ENCODE assay signal across 21 cellular contexts in genomic region chr20:21377701-21378100, GRCh38. TPM values are rescaled to one million over a fixed set of nuclear protein-coding genes. Genes with fewer than 3 reads are reported as not detected.
DNase-seq lines count a peak whose midpoint lies in the region; ATAC-seq, FAIRE-seq and TF ChIP-seq lines count a peak whose summit lies in the region.
"Had no signal": no experiment of that assay in that cellular context is flagged by ENCODE, and none has a peak within 500 bp of the region (broad histone marks: within the 10 kb centered on the region; RNA-seq: fewer than 3 reads in every experiment).

No MANE protein-coding gene starts in this region.

- peaks cover 35% of the 10 kb centered on the region for H3K79me2 ChIP-seq in HepG2 (ENCODE audit: insufficient read depth, low read length)
- peaks cover 4% of the 10 kb centered on the region; the same call in 1 of the 2 replicates for H3K79me2 ChIP-seq in H9 (ENCODE audit: insufficient read depth, low read length)
- no peaks in the 10 kb centered on the region for H3K79me2 ChIP-seq in trophoblast cell (ENCODE audit: control insufficient read depth, insufficient read depth, low read length, poor library complexity)

- no peak for TF ChIP-seq RAD21 in HepG2 (CRISPR knock-in tag; IDR thresholded peaks at IDR 0.05)

- H3K23ac ChIP-seq in H9 (ENCODE audit: insufficient read length, low read depth, low read length): no peak overlapping the region
- H3K23ac ChIP-seq in trophoblast cell (ENCODE audit: low read length): no peak overlapping the region

- TF ChIP-seq EP300 in HepG2 (IDR thresholded peaks at IDR 0.05; ENCODE audit: low read depth in 2 of 2, low read length in 2 of 2) (no peak), HepG2 (CRISPR knock-in tag; IDR thresholded peaks at IDR 0.05; ENCODE audit: borderline replicate concordance) (no peak)

- no peaks in the 10 kb centered on the region for H3K27me3 ChIP-seq in HepG2 (ENCODE audit: control insufficient read depth in 1 of 2, insufficient read depth in 2 of 2, low read length in 2 of 2)
- no peaks in the 10 kb centered on the region for H3K27me3 ChIP-seq in right lobe of liver
- no peaks in the 10 kb centered on the region for H3K27me3 ChIP-seq in H9 (ENCODE audit: insufficient read depth, low read length)
- H3K27me3 ChIP-seq in trophoblast cell (ENCODE audit: insufficient read depth, low read length): no peaks in the 10 kb centered on the region
- H3K27me3 ChIP-seq: BLaER1 had no signal

- H3K9me3 ChIP-seq in HepG2 (ENCODE audit: low read length) (no peaks in the 10 kb centered on the region), right lobe of liver (no peaks in the 10 kb centered on the region), H9 (ENCODE audit: control insufficient read depth, low read depth, low read length) (no peaks in the 10 kb centered on the region), trophoblast cell (ENCODE audit: insufficient read depth, low read depth, low read length) (no peaks in the 10 kb centered on the region)
- H3K9me3 ChIP-seq: BLaER1, Caco-2 had no signal

- H3K4me1 Mint-ChIP-seq in H9 (peaks cover 9 to 11% of the 10 kb centered on the region in 2 experiments; a peak in 3 of 4 replicates), endothelial cell (ENCODE audit: unreplicated experiment) (peaks cover 6% of the 10 kb centered on the region)

- H3K9me3 Mint-ChIP-seq in H9: no peaks in the 10 kb centered on the region
- no peaks in the 10 kb centered on the region for H3K9me3 Mint-ChIP-seq in endothelial cell (ENCODE audit: unreplicated experiment)
- H3K9me3 Mint-ChIP-seq: CD4-positive, CD25-positive, alpha-beta regulatory T cell; CD8-positive, alpha-beta T cell had no signal

- DNase-seq in HepG2 (ENCODE audit: low spot score) (no peak), right lobe of liver (no peak), H9 (no peak), endothelial cell (ENCODE audit: low spot score) (no peak), trophoblast cell (no peak), left lobe of liver (ENCODE audit: low spot score) (no peak)
- DNase-seq in stimulated activated CD4-positive, alpha-beta T cell treated with anti-CD3 and anti-CD28 coated beads, Interleukin-2, amount 100 ng/mL, for 48 hours: no peak
- DNase-seq: 8988T; Caco-2; CD4-positive, CD25-positive, alpha-beta regulatory T cell; CD8-positive, alpha-beta T cell; DMS153; DND-41; GDM1; GOT3; HCEC 1CT had no signal

- H2BK120ac ChIP-seq in H9 (ENCODE audit: low read depth, low read length, poor library complexity, severe bottlenecking) (no peak overlapping the region), trophoblast cell (ENCODE audit: insufficient read depth, low read length, poor library complexity) (no peak overlapping the region)

- H3K14ac ChIP-seq in H9 (ENCODE audit: insufficient read depth, low read length) (no peak overlapping the region), trophoblast cell (ENCODE audit: low read length) (no peak overlapping the region)

- peaks cover 20 to 43% of the 10 kb centered on the region in 2 experiments; a peak in 4 of 5 replicates for H3K36me3 ChIP-seq in HepG2 (replicated peaks in 1 of 2; ENCODE audit: control insufficient read depth in 1 of 2, insufficient read depth in 2 of 2, low read length in 2 of 2)
- H3K36me3 ChIP-seq in right lobe of liver: peaks cover 0 to 20% (median 4%) of the 10 kb centered on the region in 4 donors
- peaks cover 4 to 5% of the 10 kb centered on the region in 2 experiments for H3K36me3 ChIP-seq in trophoblast cell (ENCODE audit: control insufficient read depth in 1 of 2, insufficient read depth in 2 of 2, low read length in 2 of 2)

- CTCF ChIA-PET in HepG2 (lab: Yijun Ruan, JAX; ENCODE audit: low intra/inter-chr PET ratio, low total read pairs): no interaction called here

- no peak overlapping the region for H2BK20ac ChIP-seq in H9 (ENCODE audit: low read depth, low read length, poor library complexity, severe bottlenecking)

- POLR2A ChIA-PET in HepG2 (lab: Yijun Ruan, JAX): no interaction called here

- H3K79me1 ChIP-seq in H9 (ENCODE audit: insufficient read depth, low read depth, low read length, poor library complexity, severe bottlenecking) (no peaks in the 10 kb centered on the region), trophoblast cell (ENCODE audit: low read length) (no peaks in the 10 kb centered on the region)

- H4K8ac ChIP-seq in H9 (replicated peaks; ENCODE audit: insufficient read length, low read depth, low read length): no peak overlapping the region
- H4K8ac ChIP-seq in trophoblast cell (ENCODE audit: low read depth, low read length): no peak overlapping the region

- no peak overlapping the region for H4K12ac ChIP-seq in trophoblast cell (ENCODE audit: low read depth, low read length)

- H3K4me1 ChIP-seq in HepG2 (ENCODE audit: insufficient read depth, low read length) (peaks cover 9% of the 10 kb centered on the region), right lobe of liver (peaks cover 0 to 8% (median 4%) of the 10 kb centered on the region in 4 donors), H9 (ENCODE audit: insufficient read depth, low read length) (no peaks in the 10 kb centered on the region), trophoblast cell (ENCODE audit: control insufficient read depth in 1 of 2, insufficient read depth in 2 of 2, low read length in 2 of 2) (peaks cover 3% of the 10 kb centered on the region in 2 experiments)
- H3K4me1 ChIP-seq: BLaER1, Caco-2 had no signal

- H4K20me1 ChIP-seq in HepG2 (ENCODE audit: insufficient read depth, low read length): no peaks in the 10 kb centered on the region; the same call in 1 of the 2 replicates
- no peaks in the 10 kb centered on the region for H4K20me1 ChIP-seq in H9 (ENCODE audit: control insufficient read depth, insufficient read depth, insufficient read length)

- no peak for TF ChIP-seq POLR2A in HepG2 (IDR thresholded peaks at IDR 0.05; ENCODE audit: insufficient read depth in 1 of 2, low read depth in 2 of 2, low read length in 2 of 2)
- no peak for TF ChIP-seq POLR2A in right lobe of liver (IDR thresholded peaks at IDR 0.05)

- H3K18ac ChIP-seq in H9 (ENCODE audit: insufficient read length, low read depth, low read length): no peak overlapping the region
- no peak overlapping the region for H3K18ac ChIP-seq in trophoblast cell (ENCODE audit: low read length)

- H3K4ac ChIP-seq in H9 (ENCODE audit: low read depth, low read length): no peak overlapping the region
- H3K4ac ChIP-seq in trophoblast cell (ENCODE audit: low read depth, low read length): no peak overlapping the region

- no peak overlapping the region for H3K4me3 Mint-ChIP-seq in H9
- H3K4me3 Mint-ChIP-seq in endothelial cell (ENCODE audit: unreplicated experiment): peak overlapping the region; percentile 11
- H3K4me3 Mint-ChIP-seq: CD4-positive, CD25-positive, alpha-beta regulatory T cell; CD8-positive, alpha-beta T cell had no signal

- H2BK12ac ChIP-seq in H9 (ENCODE audit: insufficient read length, low read depth, low read length): no peak overlapping the region
- no peak overlapping the region for H2BK12ac ChIP-seq in trophoblast cell (ENCODE audit: low read length)

- no peak overlapping the region for H3K56ac ChIP-seq in H9 (ENCODE audit: insufficient read length, low read depth, low read length)

- in situ Hi-C loops in HepG2 (cut with HindIII; ENCODE audit: extremely low pct_ligation_motif_present, low pct_unique_long_range_greater_than_20kb): no loop called here

- no peak overlapping the region for H4K91ac ChIP-seq in H9 (ENCODE audit: insufficient read length, low read depth, low read length)
- H4K91ac ChIP-seq in trophoblast cell (ENCODE audit: low read depth, low read length): no peak overlapping the region

- H3K36me3 Mint-ChIP-seq in H9 (ENCODE audit: insufficient read depth in 1 of 3, low read depth in 3 of 3): peaks cover 4 to 32% (median 26%) of the 10 kb centered on the region in 3 experiments; a peak in 6 of 7 replicates
- peaks cover 11% of the 10 kb centered on the region for H3K36me3 Mint-ChIP-seq in endothelial cell (ENCODE audit: low read depth, unreplicated experiment)

- WGBS in HepG2 (ENCODE audit: low lambda C conversion rate): 95% methylated on average over 9 of the region's 9 CpGs
- 96% methylated on average over 3 of the region's 9 CpGs for WGBS in right lobe of liver (ENCODE audit: insufficient coverage, low coverage, low lambda C conversion rate, missing lambda C conversion rate)
- no CpG with 5 or more reads among the region's 9 CpGs for WGBS in H9 (ENCODE audit: extremely low coverage, insufficient read length, low lambda C conversion rate)
- no CpG with 5 or more reads among the region's 9 CpGs for WGBS in trophoblast cell (ENCODE audit: extremely low coverage, insufficient coverage, insufficient read length)

- H2BK15ac ChIP-seq in H9 (ENCODE audit: low read depth, low read length): no peak overlapping the region

- peak overlapping the region in 2 of 3 experiments; percentile 10 to 21; a peak in 3 of 7 replicates for H3K27ac Mint-ChIP-seq in H9
- H3K27ac Mint-ChIP-seq in endothelial cell (ENCODE audit: unreplicated experiment): no peak overlapping the region
- H3K27ac Mint-ChIP-seq: CD8-positive, alpha-beta T cell had no signal

- H3K4me2 ChIP-seq in HepG2 (ENCODE audit: low read depth, low read length) (no peak overlapping the region), H9 (ENCODE audit: insufficient read depth, insufficient read length, low read length) (no peak overlapping the region), trophoblast cell (ENCODE audit: low read length) (peak overlapping the region; percentile 11)
- H3K4me2 ChIP-seq: BLaER1 had no signal

- no peak for ATAC-seq in HepG2
- no peak for ATAC-seq in right lobe of liver
- no peak for ATAC-seq in GM21619 (IDR thresholded peaks at IDR 0.05; ENCODE audit: unreplicated experiment)
- ATAC-seq in left lobe of liver: no peak
- ATAC-seq: CD8-positive, alpha-beta T cell; GM12878 had no signal

- BruUV-seq in HepG2 (replicated peaks; lab: Mats Ljungman, UMichigan): no TSS peak

- FAIRE-seq in HepG2 (lab: Jason Lieb, UNC): no peak
- FAIRE-seq: GM12878, H54 had no signal

- H3K27ac ChIP-seq in HepG2 (ENCODE audit: extremely low read length, insufficient read depth, low read length): no peak overlapping the region
- H3K27ac ChIP-seq in right lobe of liver: no peak overlapping the region
- no peak overlapping the region for H3K27ac ChIP-seq in H9 (ENCODE audit: insufficient read length, low read depth, low read length)
- H3K27ac ChIP-seq in trophoblast cell (ENCODE audit: low read depth, low read length): no peak overlapping the region
- H3K27ac ChIP-seq: BLaER1, C4-2B had no signal

- H2AK5ac ChIP-seq in H9 (ENCODE audit: insufficient read length, low read length) (no peak overlapping the region), trophoblast cell (ENCODE audit: low read length) (no peak overlapping the region)

- H3K9ac ChIP-seq in HepG2 (ENCODE audit: insufficient read depth, low read depth, low read length) (no peak overlapping the region), H9 (ENCODE audit: extremely low read depth, insufficient read length, low read length) (no peak overlapping the region), trophoblast cell (ENCODE audit: low read length) (no peak overlapping the region)
- H3K9ac ChIP-seq: BLaER1 had no signal

- TF ChIP-seq CTCF in HepG2 (CRISPR knock-in tag; IDR thresholded peaks at IDR 0.05) (no peak), right lobe of liver (IDR thresholded peaks at IDR 0.05) (no peak), H9 (conservative IDR thresholded peaks at IDR 0.05) (no peak), endothelial cell (IDR thresholded peaks at IDR 0.05; ENCODE audit: unreplicated experiment) (no peak)

- no peak overlapping the region for H2BK5ac ChIP-seq in H9 (ENCODE audit: insufficient read length, low read length)
- no peak overlapping the region for H2BK5ac ChIP-seq in trophoblast cell (ENCODE audit: low read depth, low read length, poor library complexity)

- no peaks in the 10 kb centered on the region for H3K27me3 Mint-ChIP-seq in H9 (ENCODE audit: low read depth)
- H3K27me3 Mint-ChIP-seq in endothelial cell (ENCODE audit: unreplicated experiment): no peaks in the 10 kb centered on the region
- H3K27me3 Mint-ChIP-seq: CD4-positive, CD25-positive, alpha-beta regulatory T cell had no signal

- H3K4me3 ChIP-seq in HepG2 (replicated peaks in 1 of 3; ENCODE audit: insufficient read depth in 1 of 3, low read depth in 2 of 3, low read length in 3 of 3) (no peak overlapping the region), right lobe of liver (no peak overlapping the region), trophoblast cell (ENCODE audit: low read depth, low read length) (no peak overlapping the region)
- H3K4me3 ChIP-seq: BLaER1, GM12878 had no signal

- H2AFZ ChIP-seq in HepG2 (ENCODE audit: low read length) (no peak overlapping the region), H9 (ENCODE audit: low read length) (no peak overlapping the region), trophoblast cell (ENCODE audit: insufficient read depth, low read length, poor library complexity) (no peak overlapping the region)

- H4K5ac ChIP-seq in H9 (ENCODE audit: insufficient read length, low read depth, low read length): no peak overlapping the region

- no peak overlapping the region for H3T11ph ChIP-seq in H9 (ENCODE audit: low read length)

- H3K23me2 ChIP-seq in H9 (ENCODE audit: insufficient read length, low read depth, low read length, poor library complexity, severe bottlenecking): no peaks in the 10 kb centered on the region

- intact Hi-C loops in HepG2 (cut with micrococcal nuclease; ENCODE audit: unreplicated experiment) (no loop called here), right lobe of liver (cut with DNase I) (no loop called here)

RNA-seq across cellular contexts. Expression of gene NKX2-4, which starts 19.6 kb away (rescaled TPM):
- total RNA-seq in HepG2 (2016; rRNA removed; fragmentation: Illumina TruSeq; extraction: Trizol) (not detected in 2 replicates), right lobe of liver (not detected), H9 (2021) (0.13 and 0.15 TPM in 2 replicates), endothelial cell (ENCODE audit: unreplicated experiment) (not detected), left lobe of liver (not detected)
- not detected in 2 replicates for total RNA-seq in HepG2 (2016; cell fraction: cytosol; rRNA removed; fragmentation: Illumina TruSeq; extraction: Trizol; ENCODE audit: low read depth)
- total RNA-seq in HepG2 (2016; cell fraction: insoluble cytoplasmic fraction; rRNA removed; fragmentation: Illumina TruSeq; extraction: Trizol): not detected in 2 replicates
- not detected in 2 replicates for total RNA-seq in HepG2 (2016; cell fraction: membrane; rRNA removed; fragmentation: Illumina TruSeq; extraction: Trizol)
- not detected in 2 replicates for total RNA-seq in HepG2 (2016; cell fraction: nucleus; rRNA removed; fragmentation: Illumina TruSeq; extraction: Trizol)
- not detected in 2 replicates for polyA plus RNA-seq in HepG2 (2011; rRNA removed)
- not detected in 2 replicates for polyA plus RNA-seq in HepG2 (2011; cell fraction: cytosol; rRNA removed)
- polyA plus RNA-seq in HepG2 (2011; cell fraction: nucleus; rRNA removed): not detected in 2 replicates
- not detected in 2 replicates for polyA plus RNA-seq in HepG2 (2012)
- not detected in 2 replicates for polyA plus RNA-seq in HepG2 (2016; cell fraction: cytosol; fragmentation: Illumina TruSeq; extraction: Trizol; ENCODE audit: low read depth)
- not detected in 2 replicates for polyA plus RNA-seq in HepG2 (2016; cell fraction: insoluble cytoplasmic fraction; fragmentation: Illumina TruSeq; extraction: Trizol; ENCODE audit: low read depth)
- not detected in 2 replicates for polyA plus RNA-seq in HepG2 (2016; cell fraction: membrane; fragmentation: Illumina TruSeq; extraction: Trizol; ENCODE audit: low read depth)
- polyA plus RNA-seq in HepG2 (2016; cell fraction: nucleus; fragmentation: Illumina TruSeq; extraction: Trizol; ENCODE audit: insufficient read depth, low read depth): not detected in 2 replicates
- polyA minus RNA-seq in HepG2 (2011; rRNA and poly(A)+ RNA removed; ENCODE audit: low replicate concordance): not detected in 2 replicates
- not detected in 2 replicates for polyA minus RNA-seq in HepG2 (2011; cell fraction: cytosol; rRNA and poly(A)+ RNA removed)
- polyA minus RNA-seq in HepG2 (2011; cell fraction: nucleus; rRNA and poly(A)+ RNA removed): not detected in 2 replicates
- not detected in 2 replicates for polyA plus RNA-seq in trophoblast cell (2013)
- total RNA-seq: Caco-2; CD4-positive, CD25-positive, alpha-beta regulatory T cell; CD8-positive, alpha-beta T cell; GM12878 had no signal
- polyA plus RNA-seq: CD4-positive, CD25-positive, alpha-beta regulatory T cell; GM12878 had no signal
